27 cellular contexts compared by ENCODE assay signal in genomic region chr5:42074353-42074752, GRCh38.
"Had no signal": no experiment of that assay in that cellular context is flagged by ENCODE, and none has a peak within 500 bp of the region (broad histone marks: within the 10 kb centered on the region; RNA-seq: fewer than 3 reads in every experiment).

No MANE protein-coding gene starts in this region.

- H3K27ac Mint-ChIP-seq: activated CD4-positive, alpha-beta memory T cell treated with anti-CD3 and anti-CD28 coated beads for 36 hours; activated CD4-positive, alpha-beta T cell treated with anti-CD3 and anti-CD28 coated beads for 36 hours; activated CD4-positive, alpha-beta T cell treated with anti-CD3 and anti-CD28 coated beads, Interleukin-2, amount 10 ng/mL, durations not matched to agents 24 days and 14 days; activated naive CD8-positive, alpha-beta T cell; activated T-cell treated with anti-CD3 and anti-CD28 coated beads, Interleukin-2, amount 50 U/mL, for 24 hours; activated T-helper 17 cell treated with anti-CD3 and anti-CD28 coated beads, Interleukin-2, amount 50 U/mL, for 72 hours had no signal

- H3K4me1 ChIP-seq: body of pancreas, colonic mucosa, esophagus squamous epithelium, heart left ventricle had no signal

- H3K9me3 ChIP-seq: body of pancreas, colonic mucosa, esophagus squamous epithelium had no signal

- H3K27me3 Mint-ChIP-seq: activated CD4-positive, alpha-beta T cell treated with anti-CD3 and anti-CD28 coated beads, Interleukin-2, amount 10 ng/mL, durations not matched to agents 24 days and 14 days had no signal

- H3K9me3 Mint-ChIP-seq: activated CD4-positive, alpha-beta memory T cell treated with anti-CD3 and anti-CD28 coated beads for 36 hours; activated CD4-positive, alpha-beta T cell treated with anti-CD3 and anti-CD28 coated beads, Interleukin-2, amount 10 ng/mL, durations not matched to agents 24 days and 14 days; activated T-cell treated with anti-CD3 and anti-CD28 coated beads, Interleukin-2, amount 50 U/mL, for 24 hours had no signal

- H3K4me3 ChIP-seq: body of pancreas, colonic mucosa, esophagus squamous epithelium, heart left ventricle had no signal

- H3K4me1 Mint-ChIP-seq: activated CD4-positive, alpha-beta T cell treated with anti-CD3 and anti-CD28 coated beads for 36 hours; activated CD4-positive, alpha-beta T cell treated with anti-CD3 and anti-CD28 coated beads, Interleukin-2, amount 10 ng/mL, durations not matched to agents 24 days and 14 days; activated T-helper 17 cell treated with anti-CD3 and anti-CD28 coated beads, Interleukin-2, amount 50 U/mL, for 72 hours had no signal

- H3K36me3 Mint-ChIP-seq: activated CD4-positive, alpha-beta memory T cell treated with anti-CD3 and anti-CD28 coated beads for 36 hours; activated naive CD8-positive, alpha-beta T cell had no signal

- FAIRE-seq: endometrium, endothelial cell of umbilical vein had no signal

- H3K36me3 ChIP-seq: colonic mucosa, esophagus squamous epithelium, heart left ventricle had no signal

- ATAC-seq: activated CD4-positive, alpha-beta T cell treated with anti-CD3 and anti-CD28 coated beads for 36 hours; activated T-helper 17 cell treated with anti-CD3 and anti-CD28 coated beads, Interleukin-2, amount 50 U/mL, for 72 hours; body of pancreas; heart left ventricle had no signal

- DNase-seq: activated CD4-positive, alpha-beta memory T cell treated with anti-CD3 and anti-CD28 coated beads for 36 hours; activated CD4-positive, alpha-beta T cell treated with anti-CD3 and anti-CD28 coated beads for 36 hours; activated CD4-positive, alpha-beta T cell treated with anti-CD3 and anti-CD28 coated beads, Interleukin-2, amount 10 ng/mL, durations not matched to agents 24 days and 14 days; activated CD4-positive, CD25-positive, alpha-beta regulatory T cell; activated CD4-positive, CD25-positive, alpha-beta regulatory T cell treated with anti-CD3 and anti-CD28 coated beads, Interleukin-2, amount 50 U/mL, for 72 hours; activated CD8-positive, alpha-beta memory T cell treated with anti-CD3 and anti-CD28 coated beads, Interleukin-2, amount 50 U/mL, for 48 hours; activated effector memory CD4-positive, alpha-beta T cell treated with Interleukin-2 at 50 U/mL for 16 hours; activated gamma-delta T cell treated with Interleukin-2 at 50 U/mL for 16 hours; activated naive CD4-positive, alpha-beta T cell treated with anti-CD3 and anti-CD28 coated beads, Interleukin-2, amount 50 U/mL, for 16 hours; activated naive CD4-positive, alpha-beta T cell treated with Interleukin-2 at 50 U/mL for 16 hours; activated T-cell treated with anti-CD3 and anti-CD28 coated beads for 4 hours; activated T-cell treated with anti-CD3 and anti-CD28 coated beads, Interleukin-2, amount 50 U/mL, for 24 hours; amniotic stem cell; anterior cingulate cortex; body of pancreas; caudate nucleus; colonic mucosa; effector CD8-positive, alpha-beta T cell; esophagus squamous epithelium; glutamatergic neuron; heart left ventricle; T-helper 2 cell had no signal

- H3K27ac ChIP-seq: body of pancreas, colonic mucosa, epithelial cell of prostate, esophagus squamous epithelium, heart left ventricle had no signal

- H3K27me3 ChIP-seq: body of pancreas, colonic mucosa, esophagus squamous epithelium had no signal

- H3K4me3 Mint-ChIP-seq: activated CD4-positive, alpha-beta memory T cell treated with anti-CD3 and anti-CD28 coated beads for 36 hours; activated CD4-positive, alpha-beta T cell treated with anti-CD3 and anti-CD28 coated beads for 36 hours; activated CD4-positive, alpha-beta T cell treated with anti-CD3 and anti-CD28 coated beads, Interleukin-2, amount 10 ng/mL, durations not matched to agents 24 days and 14 days; activated naive CD8-positive, alpha-beta T cell; activated T-cell treated with anti-CD3 and anti-CD28 coated beads, Interleukin-2, amount 50 U/mL, for 24 hours; activated T-helper 17 cell treated with anti-CD3 and anti-CD28 coated beads, Interleukin-2, amount 50 U/mL, for 72 hours had no signal
